In genomic region chr16:75464130-75464918, GRCh38 we compare ENCODE assay signal across 8 cellular contexts. TPM values are rescaled to one million over a fixed set of nuclear protein-coding genes. Genes with fewer than 3 reads are reported as not detected.
DNase-seq lines count a peak whose midpoint lies in the region; ATAC-seq and TF ChIP-seq lines count a peak whose summit lies in the region.

Gene TMEM170A (minus strand): TSS chr16:75464689. CDS start chr16:75464600, 89 bp downstream.

- DNase-seq in GM19238 (ENCODE audit: insufficient read length, low spot score) (peak; percentile 95), NCI-H510A treated with DMSO at 0.1 percent for 48 hours (lab: John Stamatoyannopoulos, UW) (peak; percentile 82), chondrocyte (ENCODE audit: low spot score) (peak; percentile 100), kidney epithelial cell (ENCODE audit: low read depth) (peak; percentile 89)
- DNase-seq in activated CD4-positive, alpha-beta T cell treated with anti-CD3 and anti-CD28 coated beads for 24 hours (ENCODE audit: low read depth in 2 of 2), result peak; percentile 98 to 99
- DNase-seq in stimulated activated CD4-positive, alpha-beta T cell treated with anti-CD3 and anti-CD28 coated beads, Interleukin-15, amount 100 ng/mL, for 48 hours (ENCODE audit: low read depth in 2 of 2), result peak; percentile 97 to 100

- peaks cover 2% of the 10 kb centered on the region for H3K36me3 Mint-ChIP-seq in chondrocyte (ENCODE audit: low read depth)

- H3K27ac Mint-ChIP-seq in chondrocyte (ENCODE audit: unreplicated experiment), result peak within 1 kb of the TSS; percentile 94

- H3K4me2 ChIP-seq in BLaER1, result peak within 1 kb of the TSS; percentile 90

- H3K9me3 ChIP-seq in BLaER1, result no peaks in the 10 kb centered on the region

- H4K20me1 ChIP-seq in BLaER1, result peaks cover 48% of the 10 kb centered on the region

- peak within 1 kb of the TSS; percentile 77 for H3K27ac ChIP-seq in BLaER1

- peaks cover 21% of the 10 kb centered on the region for H3K36me3 ChIP-seq in BLaER1
- no peaks in the 10 kb centered on the region for H3K36me3 ChIP-seq in kidney epithelial cell (ENCODE audit: control insufficient read depth, insufficient read depth, low read length)

- peak within 1 kb of the TSS; percentile 98 for H3K4me3 ChIP-seq in BLaER1
- H3K4me3 ChIP-seq in kidney epithelial cell (ENCODE audit: low read depth, low read length), result peak within 1 kb of the TSS; percentile 97

- H3K27me3 Mint-ChIP-seq in chondrocyte (ENCODE audit: low read depth), result no peaks in the 10 kb centered on the region

- no peaks in the 10 kb centered on the region for H3K9me3 Mint-ChIP-seq in chondrocyte (ENCODE audit: low read depth)

- ATAC-seq in HG03442 (IDR thresholded peaks at IDR 0.05; ENCODE audit: unreplicated experiment), result peak; percentile 89

- TF ChIP-seq CTCF in chondrocyte (IDR thresholded peaks at IDR 0.05) (peak; percentile 99), kidney epithelial cell (IDR thresholded peaks at IDR 0.05; ENCODE audit: insufficient read depth, low read length, poor library complexity, severe bottlenecking) (peak; percentile 100)

- H3K4me1 ChIP-seq in BLaER1, result peaks cover 46% of the 10 kb centered on the region

- H3K4me3 Mint-ChIP-seq in chondrocyte (ENCODE audit: unreplicated experiment), result peak within 1 kb of the TSS; percentile 89

- peaks cover 36% of the 10 kb centered on the region for H3K4me1 Mint-ChIP-seq in chondrocyte (ENCODE audit: low read depth)

- H3K27me3 ChIP-seq in BLaER1 (no peaks in the 10 kb centered on the region), kidney epithelial cell (ENCODE audit: control insufficient read depth, insufficient read depth, low read length) (no peaks in the 10 kb centered on the region)

- H3K9ac ChIP-seq in BLaER1, result peak within 1 kb of the TSS; percentile 90

RNA-seq across cellular contexts. Expression of gene TMEM170A, which starts in this region (rescaled TPM):
- total RNA-seq in chondrocyte (12.7 to 14.5 TPM (median 13.4 TPM) in 3 replicates), kidney epithelial cell (29.1 and 30.2 TPM in 2 replicates)

Comparison
In these comparisons a context has a peak if more than half of its experiments do, and no peak if none do; other contexts are left out.
1. Peak in every context shown above with its lines: DNase-seq, ATAC-seq, H3K4me3 ChIP-seq and H3K27ac ChIP-seq.